Comparison of ENCODE assay signal across 1 cellular context in genomic region chr1:150236614-150236934, GRCh38.
TF ChIP-seq lines count a peak whose summit lies in the region.

No MANE protein-coding gene starts in this region.

TF ChIP-seq in K562, 482 proteins besides CTCF, POLR2A, EP300 and RAD21 (continued from another document):
- TF ChIP-seq RERE (CRISPR knock-in tag; IDR thresholded peaks at IDR 0.05; ENCODE audit: borderline replicate concordance) (no peak), HNRNPLL (IDR thresholded peaks at IDR 0.05; ENCODE audit: low read depth, low read length, poor library complexity, severe bottlenecking) (no peak), ATF3 (IDR thresholded peaks at IDR 0.05) (no peak), ATF3 (CRISPR knock-in tag; conservative IDR thresholded peaks at IDR 0.05) (no peak), NR1H2 (CRISPR knock-in tag; IDR thresholded peaks at IDR 0.05) (no peak), GATAD2B (IDR thresholded peaks at IDR 0.05; ENCODE audit: borderline replicate concordance) (no peak), RUNX1 (IDR thresholded peaks at IDR 0.05; ENCODE audit: low read depth) (no peak), XRCC4 (IDR thresholded peaks at IDR 0.05; ENCODE audit: extremely low read depth, insufficient read depth, insufficient read length) (no peak), GMEB1 (CRISPR knock-in tag; IDR thresholded peaks at IDR 0.05) (no peak), EZH2 (IDR thresholded peaks at IDR 0.05; ENCODE audit: borderline replicate concordance, low read depth, low read length) (no peak), ZNF785 (CRISPR knock-in tag; IDR thresholded peaks at IDR 0.05) (no peak), ZNF143 (CRISPR knock-in tag; IDR thresholded peaks at IDR 0.05) (no peak), ZC3H4 (CRISPR knock-in tag; IDR thresholded peaks at IDR 0.05; ENCODE audit: borderline replicate concordance) (no peak), POLR2G (IDR thresholded peaks at IDR 0.05; ENCODE audit: low read depth, low read length) (no peak), DNMT1 (IDR thresholded peaks at IDR 0.05) (no peak), MAFK (IDR thresholded peaks at IDR 0.05; ENCODE audit: low read length) (no peak), TCF7 (IDR thresholded peaks at IDR 0.05; ENCODE audit: borderline replicate concordance) (no peak)
